Comparison of ENCODE assay signal across 11 cellular contexts in genomic region chr2:48344441-48344756, GRCh38. TPM values are rescaled to one million over a fixed set of nuclear protein-coding genes. Genes with fewer than 3 reads are reported as not detected.
A peak's percentile ranks its signal among the peaks of the same experiment; 100 is the strongest.
DNase-seq lines count a peak whose midpoint lies in the region; ATAC-seq, FAIRE-seq and TF ChIP-seq lines count a peak whose summit lies in the region.
"Had no signal": no experiment of that assay in that cellular context is flagged by ENCODE, and none has a peak within 500 bp of the region (broad histone marks: within the 10 kb centered on the region; RNA-seq: fewer than 3 reads in every experiment).

No MANE protein-coding gene starts in this region.

- no peaks in the 10 kb centered on the region for H3K27me3 ChIP-seq in BJ (ENCODE audit: control insufficient read depth, insufficient read depth, low read length)
- no peaks in the 10 kb centered on the region for H3K27me3 ChIP-seq in KMS-11 (ENCODE audit: insufficient read depth, low read depth)
- H3K27me3 ChIP-seq: body of pancreas had no signal

- ATAC-seq in naive thymus-derived CD8-positive, alpha-beta T cell = peak in 1 of 2 donors; percentile 3
- ATAC-seq: sciatic nerve had no signal

- H2AFZ ChIP-seq in KMS-11 (ENCODE audit: low read depth) = no peak overlapping the region

- H3K27ac Mint-ChIP-seq in naive thymus-derived CD8-positive, alpha-beta T cell = peak overlapping the region; percentile 17 to 91 (median 76)

- H3K9me3 Mint-ChIP-seq in naive thymus-derived CD8-positive, alpha-beta T cell = peaks cover 3 to 32% (median 13%) of the 10 kb centered on the region in 9 donors

- H3K27ac ChIP-seq in KMS-11 (peak overlapping the region; percentile 23; the same call in 1 of the 2 replicates), caudate nucleus (ENCODE audit: low read depth, low read length) (peak overlapping the region; percentile 46)

- H4K20me1 ChIP-seq in KMS-11 (ENCODE audit: insufficient read depth) = peaks cover 16% of the 10 kb centered on the region

- no peak overlapping the region; the same call in 1 of the 2 replicates for H3K9ac ChIP-seq in KMS-11

- no peak for FAIRE-seq in GM12892 (lab: Jason Lieb, UNC)

- POLR2A ChIA-PET in BJ (lab: Charles Lee) = no interaction called here
- POLR2A ChIA-PET in naive thymus-derived CD8-positive, alpha-beta T cell (lab: Charles Lee) = no interaction called here

- peaks cover 94% of the 10 kb centered on the region for H3K79me2 ChIP-seq in KMS-11 (ENCODE audit: insufficient read depth, low read depth)

- peaks cover 39% of the 10 kb centered on the region for H3K4me1 ChIP-seq in KMS-11 (ENCODE audit: low read depth, poor library complexity, severe bottlenecking)

- H3K4me3 Mint-ChIP-seq in naive thymus-derived CD8-positive, alpha-beta T cell = peak overlapping the region; percentile 46 to 78 (median 68)

- peaks cover 20 to 32% (median 29%) of the 10 kb centered on the region in 3 donors for H3K36me3 Mint-ChIP-seq in naive thymus-derived CD8-positive, alpha-beta T cell

- TF ChIP-seq POLR2A in GM12892 (IDR thresholded peaks at IDR 0.05; ENCODE audit: low read depth, low read length) = no peak

- peaks cover 2% of the 10 kb centered on the region for H3K36me3 ChIP-seq in BJ (ENCODE audit: control insufficient read depth, insufficient read depth, low read length)
- no peaks in the 10 kb centered on the region; the same call in 1 of the 2 replicates for H3K36me3 ChIP-seq in KMS-11 (ENCODE audit: insufficient read depth)

- peak overlapping the region; percentile 28 for H3K4me3 ChIP-seq in BJ (ENCODE audit: low read depth, low read length)
- no peak overlapping the region for H3K4me3 ChIP-seq in KMS-11 (IDR thresholded peaks at IDR 0.05; ENCODE audit: insufficient read depth, low read depth, low read length)
- H3K4me3 ChIP-seq: body of pancreas had no signal

- H3K4me2 ChIP-seq in KMS-11 = peak overlapping the region; percentile 75

- H3K27me3 Mint-ChIP-seq in naive thymus-derived CD8-positive, alpha-beta T cell = no peaks in the 10 kb centered on the region

- DNase-seq in BJ (ENCODE audit: low read depth) = no peak
- DNase-seq in caudate nucleus (lab: John Stamatoyannopoulos, UW) = no peak
- DNase-seq in naive thymus-derived CD8-positive, alpha-beta T cell = no peak
- DNase-seq in NCI-H2029 (lab: John Stamatoyannopoulos, UW) = no peak
- DNase-seq in GM20000 (ENCODE audit: low spot score) = no peak
- no peak for DNase-seq in NCI-H82 (lab: John Stamatoyannopoulos, UW)
- no peak for DNase-seq in GM12892 (ENCODE audit: insufficient read length)
- DNase-seq: body of pancreas, NCI-H2081 had no signal

- H3K4me1 Mint-ChIP-seq in naive thymus-derived CD8-positive, alpha-beta T cell = peaks cover 8 to 65% (median 34%) of the 10 kb centered on the region in 4 donors

- no peak for TF ChIP-seq CTCF in BJ (IDR thresholded peaks at IDR 0.05; ENCODE audit: insufficient read depth, low read depth, low read length)
- TF ChIP-seq CTCF in KMS-11 (conservative IDR thresholded peaks at IDR 0.05; ENCODE audit: low read depth, low read length) = no peak
- no peak for TF ChIP-seq CTCF in GM20000 (IDR thresholded peaks at IDR 0.05; ENCODE audit: extremely low read depth, missing control alignments)

- CTCF ChIA-PET in BJ (lab: Yijun Ruan, JAX) = no interaction called here

RNA-seq across cellular contexts. Expression of gene FOXN2, which starts 29.9 kb away (rescaled TPM):
- polyA plus RNA-seq in BJ (2011; rRNA removed) = 6.7 and 10.4 TPM in 2 replicates
- polyA minus RNA-seq in BJ (2011; rRNA and poly(A)+ RNA removed) = 8.2 and 9.4 TPM in 2 replicates
- 10 to 100 TPM; 46.5 to 51.9 TPM for total RNA-seq in naive thymus-derived CD8-positive, alpha-beta T cell
- 10 to 100 TPM; 29.3 to 38.1 (median 31.5) TPM for polyA plus RNA-seq in naive thymus-derived CD8-positive, alpha-beta T cell
- polyA plus RNA-seq in GM12892 (2012; ENCODE audit: missing spikeins) = 13.7 TPM
